In the genomic region with DNA sequence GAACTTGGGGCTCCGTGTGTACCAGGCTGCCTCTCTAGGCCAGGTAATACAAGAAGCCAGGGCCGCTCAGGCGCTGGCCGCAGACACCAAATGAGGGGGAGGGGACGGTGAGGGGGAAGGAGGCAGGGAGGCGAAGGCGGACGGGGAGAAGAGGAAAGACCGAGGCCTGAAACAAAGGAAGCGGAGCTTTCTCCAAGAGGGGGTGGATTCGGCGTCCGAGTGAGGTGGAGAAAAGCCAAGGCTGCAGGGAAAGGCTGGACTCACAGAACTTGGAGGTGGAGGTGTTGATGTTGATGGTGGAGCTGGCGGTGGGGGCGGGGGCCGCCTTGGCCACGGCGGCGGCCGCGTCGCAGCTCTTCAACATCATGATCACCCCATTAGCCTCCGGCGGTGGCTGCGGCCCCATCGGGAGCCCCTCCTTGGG, we compare ENCODE assay signal across 8 cellular contexts. TPM values are rescaled to one million over a fixed set of nuclear protein-coding genes. Genes with fewer than 3 reads are reported as not detected.
DNase-seq lines count a peak whose midpoint lies in the region; ATAC-seq lines count a peak whose summit lies in the region.

No MANE protein-coding gene starts in this region.

- H3K23ac ChIP-seq in mesenchymal stem cell (ENCODE audit: low read length in 2 of 2): no peak overlapping the region

- H3K4me2 ChIP-seq in mesenchymal stem cell (ENCODE audit: low read length, poor library complexity, severe bottlenecking): peak overlapping the region; percentile 86

- no peak overlapping the region for H3K14ac ChIP-seq in mesenchymal stem cell (ENCODE audit: low read length in 2 of 2)

- H2BK5ac ChIP-seq in mesenchymal stem cell (ENCODE audit: low read depth, low read length, poor library complexity, severe bottlenecking): no peak overlapping the region

- H2BK120ac ChIP-seq in mesenchymal stem cell (ENCODE audit: low read depth, low read length): no peak overlapping the region

- no peaks in the 10 kb centered on the region for H3K9me3 ChIP-seq in mesenchymal stem cell (ENCODE audit: control insufficient read depth, low read length)

- peak; percentile 56 for DNase-seq in ELR (ENCODE audit: low read depth)
- peak; percentile 19 for DNase-seq in LHCN-M2 (ENCODE audit: low read depth)
- peak; percentile 32 for DNase-seq in activated CD4-positive, alpha-beta T cell treated with anti-CD3 and anti-CD28 coated beads, Interleukin-2, amount 50 U/mL, for 1 hour
- DNase-seq in effector CD4-positive, alpha-beta T cell: peak; percentile 20
- peak; percentile 57 for DNase-seq in mesenchymal stem cell
- DNase-seq in stimulated activated naive CD4-positive, alpha-beta T cell (lab: John Stamatoyannopoulos, UW): peak; percentile 14 to 61 (median 41)
- no peak for DNase-seq in NCI-H2107 (lab: John Stamatoyannopoulos, UW)

- WGBS in mesenchymal stem cell: under 1% methylated on average over 15 of the region's 26 CpGs

- peak overlapping the region; percentile 79 for H2AFZ ChIP-seq in mesenchymal stem cell (ENCODE audit: low read depth, low read length)

- H2BK12ac ChIP-seq in mesenchymal stem cell (ENCODE audit: low read length in 2 of 2): no peak overlapping the region

- peak overlapping the region; percentile 83 to 97 for H3K18ac ChIP-seq in mesenchymal stem cell (ENCODE audit: low read depth in 1 of 2, low read length in 2 of 2)

- peak; percentile 14 for ATAC-seq in GM21786 (IDR thresholded peaks at IDR 0.05; ENCODE audit: unreplicated experiment)

- H2AK5ac ChIP-seq in mesenchymal stem cell (ENCODE audit: low read length, severe bottlenecking): no peak overlapping the region

- H3K27ac ChIP-seq in mesenchymal stem cell (ENCODE audit: low read length, poor library complexity, severe bottlenecking): peak overlapping the region; percentile 37

- H2BK15ac ChIP-seq in mesenchymal stem cell (ENCODE audit: low read depth, poor library complexity, severe bottlenecking): no peak overlapping the region

- H3K36me3 ChIP-seq in mesenchymal stem cell (ENCODE audit: control insufficient read depth in 1 of 2, insufficient read depth in 2 of 2, low read depth in 1 of 2, low read length in 2 of 2): no peaks in the 10 kb centered on the region

- no peak overlapping the region for H4K8ac ChIP-seq in mesenchymal stem cell (ENCODE audit: low read length)

- no peaks in the 10 kb centered on the region for H3K79me1 ChIP-seq in mesenchymal stem cell (replicated peaks; ENCODE audit: low read length, poor library complexity, severe bottlenecking)

- no peaks in the 10 kb centered on the region for H3K27me3 ChIP-seq in mesenchymal stem cell (ENCODE audit: control insufficient read depth in 1 of 2, insufficient read depth in 1 of 2, low read length in 2 of 2)

- H3K4me1 ChIP-seq in mesenchymal stem cell (ENCODE audit: control insufficient read depth, insufficient read depth, low read depth, low read length): peaks cover 6% of the 10 kb centered on the region

- peak overlapping the region; percentile 84 to 89 for H3K4me3 ChIP-seq in mesenchymal stem cell (ENCODE audit: insufficient read depth in 1 of 2, low read depth in 1 of 2, low read length in 2 of 2)

- H3K4ac ChIP-seq in mesenchymal stem cell (ENCODE audit: low read depth in 1 of 2, low read length in 2 of 2): peak overlapping the region; percentile 58 to 87

- H3K9ac ChIP-seq in mesenchymal stem cell (ENCODE audit: low read length): peak overlapping the region; percentile 88

- H4K91ac ChIP-seq in mesenchymal stem cell (ENCODE audit: low read length): no peak overlapping the region

RNA-seq across cellular contexts. Expression of a gene that starts 0.6 kb away (rescaled TPM):
- total RNA-seq in LHCN-M2 (2014; rRNA removed): 21.3 and 24.8 TPM in 2 replicates
- 7.7 TPM for polyA plus RNA-seq in LHCN-M2 (2012)
- polyA plus RNA-seq in mesenchymal stem cell (2013, experiment 1 of 2): 51.3 TPM
- 54.7 TPM for polyA plus RNA-seq in mesenchymal stem cell (2013, experiment 2 of 2)
